In the genomic region with DNA sequence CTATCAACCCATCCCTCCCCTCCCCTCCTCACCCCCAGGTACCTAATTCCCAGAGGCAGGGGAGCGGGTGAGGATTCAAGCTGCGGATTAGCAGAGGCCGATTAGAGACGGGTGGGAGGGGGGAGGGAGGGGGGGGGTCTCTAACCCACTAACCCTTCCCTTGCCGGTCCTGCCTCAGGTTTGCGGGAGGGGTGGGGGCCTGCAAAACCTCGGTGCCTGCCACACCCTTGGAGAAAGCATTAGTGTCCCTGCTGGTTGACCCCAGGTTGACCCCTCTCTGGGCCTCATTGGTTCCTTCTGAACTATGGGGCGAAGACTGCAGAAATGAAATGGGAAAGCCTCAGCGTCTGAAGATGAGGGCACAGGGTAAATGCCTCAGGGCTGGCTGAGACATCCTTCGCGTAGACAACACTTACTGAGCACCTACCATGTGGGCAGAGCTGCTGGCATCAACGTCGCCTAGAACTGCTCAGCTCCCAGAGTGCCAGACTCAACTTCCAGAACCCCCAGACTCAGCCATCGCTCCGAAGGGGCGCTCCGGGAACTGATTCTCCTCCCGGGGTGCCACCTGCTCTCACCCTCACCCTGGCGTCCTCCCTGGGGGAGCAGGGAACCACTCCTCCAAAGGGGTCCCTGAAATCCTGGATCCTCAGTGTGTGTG, we compare ENCODE assay signal across 8 cellular contexts. TPM values are rescaled to one million over a fixed set of nuclear protein-coding genes. Genes with fewer than 3 reads are reported as not detected.
DNase-seq lines count a peak whose midpoint lies in the region; ATAC-seq and TF ChIP-seq lines count a peak whose summit lies in the region.
"Had no signal": no experiment of that assay in that cellular context is flagged by ENCODE, and none has a peak within 500 bp of the region (broad histone marks: within the 10 kb centered on the region; RNA-seq: fewer than 3 reads in every experiment).

No MANE protein-coding gene starts in this region.

- no peaks in the 10 kb centered on the region for H3K9me3 ChIP-seq in HEK293 (ENCODE audit: control insufficient read depth, insufficient read depth, low read depth, low read length)
- peaks cover 8% of the 10 kb centered on the region for H3K9me3 ChIP-seq in left ventricle myocardium inferior (replicated peaks)

- H3K4me1 ChIP-seq in HEK293 (ENCODE audit: control insufficient read depth, insufficient read depth, low read length), result peaks cover 3% of the 10 kb centered on the region; the same call in 1 of the 2 replicates
- H3K4me1 ChIP-seq in left ventricle myocardium inferior, result peaks cover 40% of the 10 kb centered on the region

- H3K36me3 ChIP-seq in HEK293 (ENCODE audit: control insufficient read depth in 2 of 2, insufficient read depth in 1 of 2, low read length in 2 of 2), result no peaks in the 10 kb centered on the region
- H3K36me3 ChIP-seq in left ventricle myocardium inferior, result no peaks in the 10 kb centered on the region

- no peaks in the 10 kb centered on the region for H3K27me3 ChIP-seq in left ventricle myocardium inferior (ENCODE audit: low read depth)

- CTCF ChIA-PET in HEK293 (lab: Yijun Ruan, JAX), result no interaction called here
- CTCF ChIA-PET in activated B cell treated with CpG ODN at 0.5 μM for 24 hours (lab: Charles Lee), result no interaction called here

- intact Hi-C loops in activated B cell treated with CpG ODN at 0.5 μM for 24 hours (cut with micrococcal nuclease), result no loop called here
- intact Hi-C loops in left ventricle myocardium inferior (cut with micrococcal nuclease), result no loop called here

- TF ChIP-seq CTCF in HEK293 (tag by site-specific recombination; IDR thresholded peaks at IDR 0.05) (no peak), activated B cell treated with CpG ODN at 0.5 μM for 24 hours (IDR thresholded peaks at IDR 0.05) (no peak), left ventricle myocardium inferior (IDR thresholded peaks at IDR 0.05; ENCODE audit: borderline replicate concordance) (no peak)

- H3K27me3 Mint-ChIP-seq in activated B cell treated with CpG ODN at 0.5 μM for 24 hours, result no peaks in the 10 kb centered on the region
- peaks cover 3 to 11% of the 10 kb centered on the region in 2 donors for H3K27me3 Mint-ChIP-seq in stimulated activated naive B cell treated with anti-CD40 and anti-IgM and Interleukin-4, amounts not matched to agents 10 μg/mL and 1 μg/mL and 100 μg/mL, for 72 hours

- no peaks in the 10 kb centered on the region for H3K9me3 Mint-ChIP-seq in activated B cell treated with CpG ODN at 0.5 μM for 24 hours
- H3K9me3 Mint-ChIP-seq in stimulated activated naive B cell treated with anti-CD40 and anti-IgM and Interleukin-4, amounts not matched to agents 10 μg/mL and 1 μg/mL and 100 μg/mL, for 72 hours, result no peaks in the 10 kb centered on the region

- H3K4me1 Mint-ChIP-seq in activated B cell treated with CpG ODN at 0.5 μM for 24 hours, result peaks cover 25% of the 10 kb centered on the region
- peaks cover 28 to 42% of the 10 kb centered on the region in 2 donors for H3K4me1 Mint-ChIP-seq in stimulated activated naive B cell treated with anti-CD40 and anti-IgM and Interleukin-4, amounts not matched to agents 10 μg/mL and 1 μg/mL and 100 μg/mL, for 72 hours

- H3K27ac Mint-ChIP-seq in activated B cell treated with CpG ODN at 0.5 μM for 24 hours, result peak overlapping the region; percentile 7
- peak overlapping the region; percentile 51 for H3K27ac Mint-ChIP-seq in stimulated activated naive B cell treated with anti-CD40 and anti-IgM and Interleukin-4, amounts not matched to agents 10 μg/mL and 1 μg/mL and 100 μg/mL, for 72 hours

- H3K4me3 Mint-ChIP-seq in activated B cell treated with CpG ODN at 0.5 μM for 24 hours, result peak overlapping the region; percentile 76
- H3K4me3 Mint-ChIP-seq in stimulated activated naive B cell treated with anti-CD40 and anti-IgM and Interleukin-4, amounts not matched to agents 10 μg/mL and 1 μg/mL and 100 μg/mL, for 72 hours, result peak overlapping the region; percentile 54 to 78

- H3K4me3 ChIP-seq in HEK293 (ENCODE audit: low read depth, low read length) (no peak overlapping the region), left ventricle myocardium inferior (peak overlapping the region; percentile 97)

- ATAC-seq in activated B cell treated with CpG ODN at 0.5 μM for 24 hours (ENCODE audit: low read depth) (no peak), GM18873 (IDR thresholded peaks at IDR 0.05; ENCODE audit: low FRiP score, unreplicated experiment) (no peak)
- no peak for ATAC-seq in stimulated activated naive B cell treated with anti-CD40 and anti-IgM and Interleukin-4, amounts not matched to agents 10 μg/mL and 1 μg/mL and 100 μg/mL, for 72 hours (replicated peaks)

- no peak for DNase-seq in activated B cell treated with CpG ODN at 0.5 μM for 24 hours
- DNase-seq in left ventricle myocardium inferior, result no peak
- no peak for DNase-seq in stimulated activated naive B cell treated with anti-CD40 and anti-IgM and Interleukin-4, amounts not matched to agents 10 μg/mL and 1 μg/mL and 100 μg/mL, for 72 hours
- DNase-seq in inferior parietal cortex (ENCODE audit: extremely low spot score), result no peak
- DNase-seq in NCI-H2227 treated with DMSO at 0.1 percent for 48 hours (lab: John Stamatoyannopoulos, UW), result no peak
- DNase-seq: T1000 had no signal

- peaks cover 2% of the 10 kb centered on the region for H3K36me3 Mint-ChIP-seq in activated B cell treated with CpG ODN at 0.5 μM for 24 hours (ENCODE audit: low read depth)
- peaks cover 3 to 4% of the 10 kb centered on the region in 2 donors for H3K36me3 Mint-ChIP-seq in stimulated activated naive B cell treated with anti-CD40 and anti-IgM and Interleukin-4, amounts not matched to agents 10 μg/mL and 1 μg/mL and 100 μg/mL, for 72 hours

- POLR2A ChIA-PET in HEK293 (lab: Yijun Ruan, JAX) (no interaction called here), activated B cell treated with CpG ODN at 0.5 μM for 24 hours (lab: Charles Lee) (no interaction called here)

- H3K27ac ChIP-seq in HEK293 (ENCODE audit: extremely low read depth, low read depth, low read length), result no peak overlapping the region
- H3K27ac ChIP-seq in left ventricle myocardium inferior (replicated peaks), result peak overlapping the region; percentile 99

TF ChIP-seq in HEK293, 187 proteins besides CTCF, POLR2A, EP300 and RAD21 (continues in another document):
- TF ChIP-seq, protein P1, sequence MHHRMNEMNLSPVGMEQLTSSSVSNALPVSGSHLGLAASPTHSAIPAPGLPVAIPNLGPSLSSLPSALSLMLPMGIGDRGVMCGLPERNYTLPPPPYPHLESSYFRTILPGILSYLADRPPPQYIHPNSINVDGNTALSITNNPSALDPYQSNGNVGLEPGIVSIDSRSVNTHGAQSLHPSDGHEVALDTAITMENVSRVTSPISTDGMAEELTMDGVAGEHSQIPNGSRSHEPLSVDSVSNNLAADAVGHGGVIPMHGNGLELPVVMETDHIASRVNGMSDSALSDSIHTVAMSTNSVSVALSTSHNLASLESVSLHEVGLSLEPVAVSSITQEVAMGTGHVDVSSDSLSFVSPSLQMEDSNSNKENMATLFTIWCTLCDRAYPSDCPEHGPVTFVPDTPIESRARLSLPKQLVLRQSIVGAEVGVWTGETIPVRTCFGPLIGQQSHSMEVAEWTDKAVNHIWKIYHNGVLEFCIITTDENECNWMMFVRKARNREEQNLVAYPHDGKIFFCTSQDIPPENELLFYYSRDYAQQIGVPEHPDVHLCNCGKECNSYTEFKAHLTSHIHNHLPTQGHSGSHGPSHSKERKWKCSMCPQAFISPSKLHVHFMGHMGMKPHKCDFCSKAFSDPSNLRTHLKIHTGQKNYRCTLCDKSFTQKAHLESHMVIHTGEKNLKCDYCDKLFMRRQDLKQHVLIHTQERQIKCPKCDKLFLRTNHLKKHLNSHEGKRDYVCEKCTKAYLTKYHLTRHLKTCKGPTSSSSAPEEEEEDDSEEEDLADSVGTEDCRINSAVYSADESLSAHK (tag by site-specific recombination; IDR thresholded peaks at IDR 0.05), result no peak
- TF ChIP-seq ZNF221 (tag by site-specific recombination; IDR thresholded peaks at IDR 0.05; ENCODE audit: borderline replicate concordance), result no peak
- TF ChIP-seq, protein P2, sequence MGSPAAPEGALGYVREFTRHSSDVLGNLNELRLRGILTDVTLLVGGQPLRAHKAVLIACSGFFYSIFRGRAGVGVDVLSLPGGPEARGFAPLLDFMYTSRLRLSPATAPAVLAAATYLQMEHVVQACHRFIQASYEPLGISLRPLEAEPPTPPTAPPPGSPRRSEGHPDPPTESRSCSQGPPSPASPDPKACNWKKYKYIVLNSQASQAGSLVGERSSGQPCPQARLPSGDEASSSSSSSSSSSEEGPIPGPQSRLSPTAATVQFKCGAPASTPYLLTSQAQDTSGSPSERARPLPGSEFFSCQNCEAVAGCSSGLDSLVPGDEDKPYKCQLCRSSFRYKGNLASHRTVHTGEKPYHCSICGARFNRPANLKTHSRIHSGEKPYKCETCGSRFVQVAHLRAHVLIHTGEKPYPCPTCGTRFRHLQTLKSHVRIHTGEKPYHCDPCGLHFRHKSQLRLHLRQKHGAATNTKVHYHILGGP (tag by site-specific recombination; IDR thresholded peaks at IDR 0.05), result no peak
- TF ChIP-seq, protein P3, sequence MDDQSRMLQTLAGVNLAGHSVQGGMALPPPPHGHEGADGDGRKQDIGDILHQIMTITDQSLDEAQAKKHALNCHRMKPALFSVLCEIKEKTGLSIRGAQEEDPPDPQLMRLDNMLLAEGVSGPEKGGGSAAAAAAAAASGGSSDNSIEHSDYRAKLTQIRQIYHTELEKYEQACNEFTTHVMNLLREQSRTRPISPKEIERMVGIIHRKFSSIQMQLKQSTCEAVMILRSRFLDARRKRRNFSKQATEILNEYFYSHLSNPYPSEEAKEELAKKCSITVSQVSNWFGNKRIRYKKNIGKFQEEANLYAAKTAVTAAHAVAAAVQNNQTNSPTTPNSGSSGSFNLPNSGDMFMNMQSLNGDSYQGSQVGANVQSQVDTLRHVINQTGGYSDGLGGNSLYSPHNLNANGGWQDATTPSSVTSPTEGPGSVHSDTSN (CRISPR knock-in tag; IDR thresholded peaks at IDR 0.05), result no peak
- TF ChIP-seq ZNF23 (tag by site-specific recombination; IDR thresholded peaks at IDR 0.05; ENCODE audit: borderline replicate concordance), result no peak
- no peak for TF ChIP-seq KLF1 (tag by site-specific recombination; IDR thresholded peaks at IDR 0.05)
- TF ChIP-seq ZNF76 (tag by site-specific recombination; IDR thresholded peaks at IDR 0.05; ENCODE audit: borderline replicate concordance, low read depth), result no peak
- TF ChIP-seq GLIS1 (tag by site-specific recombination; IDR thresholded peaks at IDR 0.05), result no peak
- no peak for TF ChIP-seq ZNF2 (tag by site-specific recombination; IDR thresholded peaks at IDR 0.05)

RNA-seq across cellular contexts. Expression of a gene that starts 8.5 kb away (rescaled TPM):
- total RNA-seq in activated B cell treated with CpG ODN at 0.5 μM for 24 hours (17.3 and 18.8 TPM in 2 replicates), left ventricle myocardium inferior (145 TPM)
